Comparison of ENCODE assay signal across 22 cellular contexts in the genomic region with DNA sequence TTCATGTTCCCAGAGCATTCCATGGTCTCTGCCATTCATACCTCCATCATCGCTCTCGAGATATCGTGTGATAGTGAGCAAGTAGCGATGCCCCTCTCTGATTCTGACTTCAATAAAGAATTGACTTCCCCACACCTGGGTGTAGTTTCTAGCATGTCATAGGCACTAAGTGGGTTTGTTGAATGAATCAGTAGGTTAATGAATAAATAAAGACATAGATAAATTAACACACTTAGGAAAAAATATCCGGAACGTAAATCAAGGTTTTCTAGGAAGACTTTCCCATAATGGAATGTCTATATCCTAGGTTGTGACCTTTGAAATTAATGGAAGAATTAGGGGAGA.
DNase-seq lines count a peak whose midpoint lies in the region; ATAC-seq and TF ChIP-seq lines count a peak whose summit lies in the region.
"Had no signal": no experiment of that assay in that cellular context is flagged by ENCODE, and none has a peak within 500 bp of the region (broad histone marks: within the 10 kb centered on the region; RNA-seq: fewer than 3 reads in every experiment).

No MANE protein-coding gene starts in this region.

- H3K27me3 Mint-ChIP-seq in activated T-cell treated with anti-CD3 and anti-CD28 coated beads, Interleukin-2, amount 50 U/mL, for 24 hours: no peaks in the 10 kb centered on the region
- no peaks in the 10 kb centered on the region for H3K27me3 Mint-ChIP-seq in stimulated activated memory B cell treated with anti-CD40 and anti-IgM and Interleukin-4, amounts not matched to agents 10 μg/mL and 1 μg/mL and 100 μg/mL, for 72 hours
- H3K27me3 Mint-ChIP-seq: activated naive CD8-positive, alpha-beta T cell treated with anti-CD3 and anti-CD28 coated beads, Interleukin-2, amount 10 ng/mL, durations not matched to agents 7 days and 5 days had no signal

- H3K36me3 ChIP-seq in OCI-LY3 (replicated peaks; ENCODE audit: low read depth, low read length): peaks cover 32% of the 10 kb centered on the region
- H3K36me3 ChIP-seq: cardiac muscle cell, esophagus muscularis mucosa had no signal

- 0 out of 2 replicates have a peak overlapping the region, but pooled peaks have one; percentile 2 for H3K4me3 ChIP-seq in OCI-LY3 (ENCODE audit: low read length)
- peak overlapping the region; percentile 5 for H3K4me3 ChIP-seq in epithelial cell of proximal tubule (ENCODE audit: low read depth, low read length)
- H3K4me3 ChIP-seq: cardiac muscle cell, dorsolateral prefrontal cortex, esophagus muscularis mucosa, lung, PC-9, spleen, testis had no signal

- H3K9me3 Mint-ChIP-seq in activated T-cell treated with anti-CD3 and anti-CD28 coated beads, Interleukin-2, amount 50 U/mL, for 24 hours: no peaks in the 10 kb centered on the region
- H3K9me3 Mint-ChIP-seq in stimulated activated memory B cell treated with anti-CD40 and anti-IgM and Interleukin-4, amounts not matched to agents 10 μg/mL and 1 μg/mL and 100 μg/mL, for 72 hours: no peaks in the 10 kb centered on the region
- H3K9me3 Mint-ChIP-seq: activated naive CD8-positive, alpha-beta T cell treated with anti-CD3 and anti-CD28 coated beads, Interleukin-2, amount 10 ng/mL, durations not matched to agents 7 days and 5 days had no signal

- ATAC-seq in stimulated activated memory B cell treated with anti-CD40 and anti-IgM and Interleukin-4, amounts not matched to agents 10 μg/mL and 1 μg/mL and 100 μg/mL, for 72 hours: no peak

- no peak overlapping the region for H2AFZ ChIP-seq in OCI-LY3 (ENCODE audit: low read depth, low read length)
- H2AFZ ChIP-seq: parathyroid adenoma, PC-9 had no signal

- H3K27ac Mint-ChIP-seq in activated T-cell treated with anti-CD3 and anti-CD28 coated beads, Interleukin-2, amount 50 U/mL, for 24 hours: peak overlapping the region; percentile 86
- peak overlapping the region; percentile 60 for H3K27ac Mint-ChIP-seq in stimulated activated memory B cell treated with anti-CD40 and anti-IgM and Interleukin-4, amounts not matched to agents 10 μg/mL and 1 μg/mL and 100 μg/mL, for 72 hours
- H3K27ac Mint-ChIP-seq: activated naive CD8-positive, alpha-beta T cell treated with anti-CD3 and anti-CD28 coated beads, Interleukin-2, amount 10 ng/mL, durations not matched to agents 7 days and 5 days had no signal

- peak overlapping the region; percentile 60 for H3K4me2 ChIP-seq in OCI-LY3 (ENCODE audit: low read length)
- H3K4me2 ChIP-seq: PC-9 had no signal

- no peak overlapping the region for H3K9ac ChIP-seq in OCI-LY3 (ENCODE audit: low read length)
- H3K9ac ChIP-seq: parathyroid adenoma had no signal

- no peaks in the 10 kb centered on the region for H3K9me3 ChIP-seq in OCI-LY3 (ENCODE audit: insufficient read depth, low read length)
- H3K9me3 ChIP-seq: esophagus muscularis mucosa, spleen, testis had no signal

- no peaks in the 10 kb centered on the region; the same call in 1 of the 2 replicates for H3K79me2 ChIP-seq in OCI-LY3 (ENCODE audit: low read length)
- H3K79me2 ChIP-seq: parathyroid adenoma had no signal

- H3K4me3 Mint-ChIP-seq in activated T-cell treated with anti-CD3 and anti-CD28 coated beads, Interleukin-2, amount 50 U/mL, for 24 hours: no peak overlapping the region
- H3K4me3 Mint-ChIP-seq in stimulated activated memory B cell treated with anti-CD40 and anti-IgM and Interleukin-4, amounts not matched to agents 10 μg/mL and 1 μg/mL and 100 μg/mL, for 72 hours: no peak overlapping the region
- H3K4me3 Mint-ChIP-seq: activated naive CD8-positive, alpha-beta T cell treated with anti-CD3 and anti-CD28 coated beads, Interleukin-2, amount 10 ng/mL, durations not matched to agents 7 days and 5 days had no signal

- H3K4me1 Mint-ChIP-seq in activated T-cell treated with anti-CD3 and anti-CD28 coated beads, Interleukin-2, amount 50 U/mL, for 24 hours (ENCODE audit: low read depth): peaks cover 65% of the 10 kb centered on the region
- H3K4me1 Mint-ChIP-seq in stimulated activated memory B cell treated with anti-CD40 and anti-IgM and Interleukin-4, amounts not matched to agents 10 μg/mL and 1 μg/mL and 100 μg/mL, for 72 hours: peaks cover 42% of the 10 kb centered on the region

- TF ChIP-seq CTCF in OCI-LY3 (IDR thresholded peaks at IDR 0.05; ENCODE audit: low read depth, low read length) (no peak), epithelial cell of proximal tubule (conservative IDR thresholded peaks at IDR 0.05; ENCODE audit: low read depth, low read length) (no peak)

- no peak for DNase-seq in activated T-cell treated with anti-CD3 and anti-CD28 coated beads, Interleukin-2, amount 50 U/mL, for 24 hours
- no peak for DNase-seq in activated T-cell treated with anti-CD3 and anti-CD28 coated beads, Interleukin-2, amount 50 U/mL, for 48 hours
- DNase-seq in epithelial cell of proximal tubule (ENCODE audit: low read depth): no peak
- DNase-seq in LoVo (ENCODE audit: low spot score): no peak
- DNase-seq in H4 (ENCODE audit: low spot score): no peak
- DNase-seq in DMS114 treated with DMSO at 0.1 percent for 48 hours (lab: John Stamatoyannopoulos, UW; ENCODE audit: unreplicated experiment): no peak
- DNase-seq: activated CD8-positive, alpha-beta memory T cell treated with anti-CD3 and anti-CD28 coated beads, Interleukin-2, amount 50 U/mL, for 4 hours; activated naive CD8-positive, alpha-beta T cell treated with anti-CD3 and anti-CD28 coated beads, Interleukin-2, amount 10 ng/mL, durations not matched to agents 7 days and 5 days; dorsolateral prefrontal cortex; glutamatergic neuron; NCI-H1105 treated with DMSO at 0.1 percent for 48 hours; NCI-H2171; NCI-H748 treated with DMSO at 0.1 percent for 48 hours; PC-9; spleen; testis had no signal

- peaks cover 61% of the 10 kb centered on the region for H3K4me1 ChIP-seq in OCI-LY3 (ENCODE audit: low read length)
- H3K4me1 ChIP-seq: esophagus muscularis mucosa, parathyroid adenoma, testis had no signal

- H4K20me1 ChIP-seq in OCI-LY3 (ENCODE audit: insufficient read depth, low read length): peaks cover 3% of the 10 kb centered on the region; the same call in 1 of the 2 replicates

- H3K27me3 ChIP-seq in OCI-LY3 (ENCODE audit: low read depth, low read length): no peaks in the 10 kb centered on the region
- H3K27me3 ChIP-seq: cardiac muscle cell, dorsolateral prefrontal cortex, esophagus muscularis mucosa, spleen, testis had no signal

- peaks cover 99% of the 10 kb centered on the region for H3K36me3 Mint-ChIP-seq in activated T-cell treated with anti-CD3 and anti-CD28 coated beads, Interleukin-2, amount 50 U/mL, for 24 hours (ENCODE audit: low read depth)
- H3K36me3 Mint-ChIP-seq in stimulated activated memory B cell treated with anti-CD40 and anti-IgM and Interleukin-4, amounts not matched to agents 10 μg/mL and 1 μg/mL and 100 μg/mL, for 72 hours: peaks cover 72% of the 10 kb centered on the region

- H3K27ac ChIP-seq in OCI-LY3 (ENCODE audit: low read length): peak overlapping the region; percentile 40; the same call in 1 of the 2 replicates
- H3K27ac ChIP-seq: cardiac muscle cell, esophagus muscularis mucosa, parathyroid adenoma, PC-9, testis had no signal
